Comparison of ENCODE assay signal across 19 cellular contexts in the genomic region with DNA sequence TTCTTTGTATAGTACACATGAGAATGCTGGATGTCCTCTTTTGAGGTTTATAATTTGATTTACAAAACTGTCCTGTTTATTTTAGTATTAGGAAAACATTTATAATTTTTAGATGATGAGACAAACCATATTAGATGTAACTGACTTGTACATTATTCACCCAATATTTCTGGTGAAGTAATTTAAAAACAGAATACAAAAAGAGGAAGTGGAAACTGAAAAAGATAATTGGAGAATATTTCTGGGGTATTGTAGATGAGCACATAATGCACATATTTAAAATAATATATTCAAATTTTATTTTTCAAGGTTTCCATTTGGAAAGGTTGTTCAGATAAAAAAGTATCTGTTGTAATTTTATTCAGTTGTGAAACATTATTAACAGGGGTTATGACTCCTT.
DNase-seq lines count a peak whose midpoint lies in the region; ATAC-seq and FAIRE-seq lines count a peak whose summit lies in the region.
"Had no signal": no experiment of that assay in that cellular context is flagged by ENCODE, and none has a peak within 500 bp of the region (broad histone marks: within the 10 kb centered on the region; RNA-seq: fewer than 3 reads in every experiment).

No MANE protein-coding gene starts in this region.

- peak; percentile 57 for FAIRE-seq in G401.6 (lab: Jason Lieb, UNC)
- FAIRE-seq in RCC 7860 (lab: Jason Lieb, UNC), result peak; percentile 53
- peak; percentile 84 for FAIRE-seq in islet of Langerhans (lab: Jason Lieb, UNC)
- FAIRE-seq: HTR-8/SVneo had no signal

- DNase-seq in Kasumi-1 (lab: John Stamatoyannopoulos, UW) (peak; percentile 31 to 45), RCC 7860 (ENCODE audit: low spot score) (no peak), iPS-NIHi11 (ENCODE audit: low spot score) (no peak)
- DNase-seq: CD4-positive, alpha-beta memory T cell; DMS79; GM23248; NCI-H1417; NCI-H187; NCI-H524; NCI-H82; SK-N-SH; T-helper 1 cell had no signal

- no peak for ATAC-seq in GM21825 (IDR thresholded peaks at IDR 0.05; ENCODE audit: unreplicated experiment)
- no peak for ATAC-seq in HG03460 (IDR thresholded peaks at IDR 0.05; ENCODE audit: unreplicated experiment)
- ATAC-seq: Panc1, Right ventricle myocardium inferior had no signal

Comparison
In these comparisons a context has a peak if more than half of its experiments do, and no peak if none do; other contexts are left out.
1. DNase-seq: peak in Kasumi-1 (2 of 2); none in RCC 7860 (single experiment) and iPS-NIHi11 (single experiment).